22 cellular contexts compared by ENCODE assay signal in the genomic region with DNA sequence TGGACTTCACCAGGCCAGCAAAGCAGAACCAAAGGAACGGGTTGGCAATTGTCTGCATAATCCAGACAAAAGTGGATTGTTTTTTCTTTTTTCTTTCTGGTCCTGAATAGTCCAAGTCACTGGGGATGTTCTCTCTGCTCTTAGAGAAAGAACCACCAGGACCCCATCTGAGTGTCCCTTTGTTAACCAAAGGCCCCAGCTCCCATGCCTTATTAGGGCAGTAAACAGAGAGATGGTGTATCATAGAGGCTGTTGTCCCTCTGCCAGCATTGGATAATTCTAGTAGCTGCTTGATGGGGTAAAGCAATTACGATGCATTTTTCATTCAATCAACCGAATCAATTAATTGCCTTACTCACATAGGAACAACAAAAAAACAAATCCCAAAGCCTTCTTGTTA.
A peak's percentile ranks its signal among the peaks of the same experiment; 100 is the strongest.
DNase-seq lines count a peak whose midpoint lies in the region; ATAC-seq and TF ChIP-seq lines count a peak whose summit lies in the region.
"Had no signal": no experiment of that assay in that cellular context is flagged by ENCODE, and none has a peak within 500 bp of the region (broad histone marks: within the 10 kb centered on the region; RNA-seq: fewer than 3 reads in every experiment).

No MANE protein-coding gene starts in this region.

- no peak overlapping the region for H3K4me3 Mint-ChIP-seq in endodermal cell
- H3K4me3 Mint-ChIP-seq in activated naive CD8-positive, alpha-beta T cell treated with anti-CD3 and anti-CD28 coated beads for 36 hours, result no peak overlapping the region
- H3K4me3 Mint-ChIP-seq: CD4-positive, CD25-positive, alpha-beta regulatory T cell had no signal

- H3K36me3 Mint-ChIP-seq in endodermal cell (ENCODE audit: low read depth), result peaks cover 2% of the 10 kb centered on the region
- peaks cover 1% of the 10 kb centered on the region for H3K36me3 Mint-ChIP-seq in activated naive CD8-positive, alpha-beta T cell treated with anti-CD3 and anti-CD28 coated beads for 36 hours

- 88% methylated on average over 2 to 3 of the region's 3 CpGs for WGBS in endodermal cell (ENCODE audit: insufficient coverage in 1 of 2, insufficient read length in 1 of 2), 2 experiments
- WGBS in testis, 2 donors, result 95 to 96% methylated on average over 3 of the region's 3 CpGs

- H3K27ac Mint-ChIP-seq in endodermal cell, result no peak overlapping the region
- no peak overlapping the region for H3K27ac Mint-ChIP-seq in activated naive CD8-positive, alpha-beta T cell treated with anti-CD3 and anti-CD28 coated beads for 36 hours
- H3K27ac Mint-ChIP-seq: CD4-positive, CD25-positive, alpha-beta regulatory T cell had no signal

- no peaks in the 10 kb centered on the region for H3K36me3 ChIP-seq in thoracic aorta
- no peaks in the 10 kb centered on the region for H3K36me3 ChIP-seq in endodermal cell (ENCODE audit: control insufficient read depth, insufficient read depth, low read length)
- no peaks in the 10 kb centered on the region for H3K36me3 ChIP-seq in testis (ENCODE audit: low read depth, missing control alignments)
- H3K36me3 ChIP-seq: BE2C had no signal

- ATAC-seq in thoracic aorta (ENCODE audit: insufficient number of reproducible peaks, low FRiP score, low read depth), result peak; percentile 36
- ATAC-seq: A549 had no signal

- H3K27me3 Mint-ChIP-seq in endodermal cell (ENCODE audit: insufficient read depth), result no peaks in the 10 kb centered on the region
- no peaks in the 10 kb centered on the region for H3K27me3 Mint-ChIP-seq in activated naive CD8-positive, alpha-beta T cell treated with anti-CD3 and anti-CD28 coated beads for 36 hours
- H3K27me3 Mint-ChIP-seq: CD4-positive, CD25-positive, alpha-beta regulatory T cell had no signal

- no peaks in the 10 kb centered on the region for H3K4me1 Mint-ChIP-seq in endodermal cell
- no peaks in the 10 kb centered on the region for H3K4me1 Mint-ChIP-seq in activated naive CD8-positive, alpha-beta T cell treated with anti-CD3 and anti-CD28 coated beads for 36 hours
- H3K4me1 Mint-ChIP-seq: CD4-positive, CD25-positive, alpha-beta regulatory T cell had no signal

- H3K4me1 ChIP-seq in thoracic aorta (ENCODE audit: control insufficient read depth in 1 of 2, low read depth in 2 of 2) (no peaks in the 10 kb centered on the region), endodermal cell (ENCODE audit: control insufficient read depth, insufficient read depth, low read length) (no peaks in the 10 kb centered on the region), testis (no peaks in the 10 kb centered on the region)
- H3K4me1 ChIP-seq: A549, BE2C had no signal

- no peaks in the 10 kb centered on the region for H3K9me3 ChIP-seq in thoracic aorta
- H3K9me3 ChIP-seq in endodermal cell (ENCODE audit: control insufficient read depth, low read length), result peaks cover 5% of the 10 kb centered on the region
- H3K9me3 ChIP-seq in testis, result no peaks in the 10 kb centered on the region
- H3K9me3 ChIP-seq: BE2C had no signal

- intact Hi-C loops in head of caudate nucleus (cut with DNase I) (loop anchor here (10.0 kb wide), 1 partner anchor 62 kb away; no protein-coding TSS in a partner anchor), testis (cut with DNase I; ENCODE audit: low total_unique reads) (no loop called here)

- TF ChIP-seq CTCF in thoracic aorta (IDR thresholded peaks at IDR 0.05) (no peak), endodermal cell (conservative IDR thresholded peaks at IDR 0.05) (no peak), testis (IDR thresholded peaks at IDR 0.05) (no peak)

- H3K9me3 Mint-ChIP-seq in endodermal cell, result peaks cover 18% of the 10 kb centered on the region
- H3K9me3 Mint-ChIP-seq in activated naive CD8-positive, alpha-beta T cell treated with anti-CD3 and anti-CD28 coated beads for 36 hours, result peaks cover 5% of the 10 kb centered on the region

- TF ChIP-seq POLR2A in testis (IDR thresholded peaks at IDR 0.05), result no peak

- no peak overlapping the region for H3K4me3 ChIP-seq in thoracic aorta
- H3K4me3 ChIP-seq in endodermal cell (ENCODE audit: low read length), result no peak overlapping the region
- H3K4me3 ChIP-seq in testis, result no peak overlapping the region
- H3K4me3 ChIP-seq: A549 had no signal

- DNase-seq in anterior cingulate cortex (lab: John Stamatoyannopoulos, UW), result peak in 30 of 58 donors; percentile 4 to 86 (median 38)
- DNase-seq in head of caudate nucleus, result peak in 38 of 42 donors; percentile 10 to 85 (median 64)
- peak in 41 of 56 donors; percentile 3 to 74 (median 38) for DNase-seq in nucleus accumbens (lab: John Stamatoyannopoulos, UW)
- DNase-seq in thoracic aorta (ENCODE audit: low spot score), result no peak
- no peak for DNase-seq in endodermal cell
- DNase-seq in activated naive CD8-positive, alpha-beta T cell treated with anti-CD3 and anti-CD28 coated beads for 36 hours, result no peak
- no peak for DNase-seq in testis
- DNase-seq: BE2C; CD4-positive, CD25-positive, alpha-beta regulatory T cell; DMS 273 treated with DMSO at 0.1 percent for 48 hours; DMS79 treated with DMSO at 0.1 percent for 48 hours; GOT3; IMR-90; NCI-H1092 treated with DMSO at 0.1 percent for 48 hours; NCI-H1436 treated with DMSO at 0.1 percent for 48 hours; NCI-H1930; NCI-H510A; NK-92 treated with Interleukin-12 subunit alpha and Interleukin-12 subunit beta, amount 100 ng/mL, for 24 hours; SIG-M5 had no signal

- no peak overlapping the region for H3K9ac ChIP-seq in endodermal cell (ENCODE audit: extremely low read depth, low read length, poor library complexity, severe bottlenecking)
- H3K9ac ChIP-seq: KMS-11 had no signal

- no peak overlapping the region for H3K27ac ChIP-seq in thoracic aorta
- no peak overlapping the region for H3K27ac ChIP-seq in endodermal cell (ENCODE audit: low read depth, low read length)
- H3K27ac ChIP-seq in testis, result no peak overlapping the region
- H3K27ac ChIP-seq: A549, KMS-11, RWPE1 had no signal

- H3K27me3 ChIP-seq in thoracic aorta (replicated peaks; ENCODE audit: insufficient read depth) (no peaks in the 10 kb centered on the region), endodermal cell (ENCODE audit: control insufficient read depth, insufficient read depth, low read length, poor library complexity, severe bottlenecking) (no peaks in the 10 kb centered on the region), testis (no peaks in the 10 kb centered on the region)
- H3K27me3 ChIP-seq: BE2C had no signal

Comparison
In these comparisons a context has a peak if more than half of its experiments do, and no peak if none do; other contexts are left out.
1. DNase-seq: peak in anterior cingulate cortex (30 of 58), head of caudate nucleus (38 of 42) and nucleus accumbens (41 of 56); none in thoracic aorta (single experiment), endodermal cell (single experiment), activated naive CD8-positive, alpha-beta T cell treated with anti-CD3 and anti-CD28 coated beads for 36 hours (single experiment) and testis (single experiment).